ENCODE assay signal across 19 cellular contexts in genomic region chr9:94250456-94250855, GRCh38.
DNase-seq lines count a peak whose midpoint lies in the region; ATAC-seq lines count a peak whose summit lies in the region.
"Had no signal": no experiment of that assay in that cellular context is flagged by ENCODE, and none has a peak within 500 bp of the region (broad histone marks: within the 10 kb centered on the region; RNA-seq: fewer than 3 reads in every experiment).

No MANE protein-coding gene starts in this region.

- no peaks in the 10 kb centered on the region for H3K9me3 Mint-ChIP-seq in stimulated activated naive CD8-positive, alpha-beta T cell treated with anti-CD3 and anti-CD28 coated beads, Interleukin-15, amount 100 ng/mL, for 72 hours
- H3K9me3 Mint-ChIP-seq in activated naive CD4-positive, alpha-beta T cell treated with anti-CD3 and anti-CD28 coated beads, Interleukin-2, amount 10 ng/mL, durations not matched to agents 7 days and 5 days = no peaks in the 10 kb centered on the region
- H3K9me3 Mint-ChIP-seq in stimulated activated effector memory CD8-positive, alpha-beta T cell treated with anti-CD3 and anti-CD28 coated beads, Interleukin-12 subunit alpha, Interleukin-12 subunit beta, amount 100 ng/mL, for 72 hours = no peaks in the 10 kb centered on the region
- H3K9me3 Mint-ChIP-seq: nephron; stimulated activated naive B cell treated with anti-CD40 and anti-IgM and Interleukin-4, amounts not matched to agents 10 μg/mL and 1 μg/mL and 100 μg/mL, for 72 hours had no signal

- no peak overlapping the region for H3K4me3 Mint-ChIP-seq in stimulated activated naive CD8-positive, alpha-beta T cell treated with anti-CD3 and anti-CD28 coated beads, Interleukin-15, amount 100 ng/mL, for 72 hours
- no peak overlapping the region for H3K4me3 Mint-ChIP-seq in activated naive CD4-positive, alpha-beta T cell treated with anti-CD3 and anti-CD28 coated beads, Interleukin-2, amount 10 ng/mL, durations not matched to agents 7 days and 5 days
- no peak overlapping the region for H3K4me3 Mint-ChIP-seq in stimulated activated effector memory CD8-positive, alpha-beta T cell treated with anti-CD3 and anti-CD28 coated beads, Interleukin-12 subunit alpha, Interleukin-12 subunit beta, amount 100 ng/mL, for 72 hours
- H3K4me3 Mint-ChIP-seq: B cell; nephron; stimulated activated naive B cell treated with anti-CD40 and anti-IgM and Interleukin-4, amounts not matched to agents 10 μg/mL and 1 μg/mL and 100 μg/mL, for 72 hours had no signal

- CTCF ChIA-PET in activated naive CD4-positive, alpha-beta T cell treated with anti-CD3 and anti-CD28 coated beads, Interleukin-2, amount 10 ng/mL, durations not matched to agents 7 days and 5 days (lab: Charles Lee) = no interaction called here

- peaks cover 11% of the 10 kb centered on the region for H3K27me3 Mint-ChIP-seq in stimulated activated naive CD8-positive, alpha-beta T cell treated with anti-CD3 and anti-CD28 coated beads, Interleukin-15, amount 100 ng/mL, for 72 hours
- peaks cover 4% of the 10 kb centered on the region for H3K27me3 Mint-ChIP-seq in activated naive CD4-positive, alpha-beta T cell treated with anti-CD3 and anti-CD28 coated beads, Interleukin-2, amount 10 ng/mL, durations not matched to agents 7 days and 5 days

- H3K4me1 Mint-ChIP-seq in stimulated activated naive CD8-positive, alpha-beta T cell treated with anti-CD3 and anti-CD28 coated beads, Interleukin-15, amount 100 ng/mL, for 72 hours = peaks cover 18% of the 10 kb centered on the region
- H3K4me1 Mint-ChIP-seq in activated naive CD4-positive, alpha-beta T cell treated with anti-CD3 and anti-CD28 coated beads, Interleukin-2, amount 10 ng/mL, durations not matched to agents 7 days and 5 days = peaks cover 14% of the 10 kb centered on the region
- H3K4me1 Mint-ChIP-seq in stimulated activated effector memory CD8-positive, alpha-beta T cell treated with anti-CD3 and anti-CD28 coated beads, Interleukin-12 subunit alpha, Interleukin-12 subunit beta, amount 100 ng/mL, for 72 hours = peaks cover 12% of the 10 kb centered on the region
- H3K4me1 Mint-ChIP-seq: B cell; nephron; stimulated activated naive B cell treated with anti-CD40 and anti-IgM and Interleukin-4, amounts not matched to agents 10 μg/mL and 1 μg/mL and 100 μg/mL, for 72 hours had no signal

- no peak for DNase-seq in stimulated activated naive CD8-positive, alpha-beta T cell treated with anti-CD3 and anti-CD28 coated beads, Interleukin-15, amount 100 ng/mL, for 72 hours
- DNase-seq in stimulated activated naive CD8-positive, alpha-beta T cell treated with anti-CD3 and anti-CD28 coated beads, Interleukin-15, Interleukin-2, amounts not matched to agents 100 U/mL and 50 U/mL, for 24 hours = no peak
- DNase-seq in NCI-H2227 treated with DMSO at 0.1 percent for 48 hours (lab: John Stamatoyannopoulos, UW) (peak; percentile 1), NCI-H1930 (lab: John Stamatoyannopoulos, UW) (no peak), kidney glomerular epithelial cell (lab: John Stamatoyannopoulos, UW) (no peak)
- peak; percentile 43 for DNase-seq in activated naive CD4-positive, alpha-beta T cell treated with anti-CD3 and anti-CD28 coated beads, Interleukin-2, amount 10 ng/mL, durations not matched to agents 7 days and 5 days
- DNase-seq in stimulated activated effector memory CD8-positive, alpha-beta T cell treated with anti-CD3 and anti-CD28 coated beads, Interleukin-12 subunit alpha, Interleukin-12 subunit beta, amount 100 ng/mL, for 72 hours (ENCODE audit: low spot score in 2 of 2) = no peak
- DNase-seq in stimulated activated CD4-positive, alpha-beta T cell treated with anti-CD3 and anti-CD28 coated beads, Interleukin-15, amount 100 ng/mL, for 24 hours = no peak
- DNase-seq: body of pancreas; DMS 273 treated with DMSO at 0.1 percent for 48 hours; NCI-H1092; NCI-H345; SHP77 treated with DMSO at 0.1 percent for 48 hours; spleen; stimulated activated naive B cell treated with anti-CD40 and anti-IgM and Interleukin-4, amounts not matched to agents 10 μg/mL and 1 μg/mL and 100 μg/mL, for 72 hours; upper lobe of left lung had no signal

- H3K36me3 Mint-ChIP-seq in activated naive CD4-positive, alpha-beta T cell treated with anti-CD3 and anti-CD28 coated beads, Interleukin-2, amount 10 ng/mL, durations not matched to agents 7 days and 5 days = no peaks in the 10 kb centered on the region
- H3K36me3 Mint-ChIP-seq in stimulated activated effector memory CD8-positive, alpha-beta T cell treated with anti-CD3 and anti-CD28 coated beads, Interleukin-12 subunit alpha, Interleukin-12 subunit beta, amount 100 ng/mL, for 72 hours = no peaks in the 10 kb centered on the region
- H3K36me3 Mint-ChIP-seq: stimulated activated naive B cell treated with anti-CD40 and anti-IgM and Interleukin-4, amounts not matched to agents 10 μg/mL and 1 μg/mL and 100 μg/mL, for 72 hours had no signal

- peak; percentile 59 for ATAC-seq in stimulated activated naive CD8-positive, alpha-beta T cell treated with anti-CD3 and anti-CD28 coated beads, Interleukin-15, amount 100 ng/mL, for 72 hours
- no peak for ATAC-seq in stimulated activated naive CD8-positive, alpha-beta T cell treated with anti-CD3 and anti-CD28 coated beads, Interleukin-15, Interleukin-2, amounts not matched to agents 100 U/mL and 50 U/mL, for 24 hours
- peak; percentile 34 for ATAC-seq in stimulated activated effector memory CD8-positive, alpha-beta T cell treated with anti-CD3 and anti-CD28 coated beads, Interleukin-12 subunit alpha, Interleukin-12 subunit beta, amount 100 ng/mL, for 72 hours
- ATAC-seq: body of pancreas; K562; stimulated activated naive B cell treated with anti-CD40 and anti-IgM and Interleukin-4, amounts not matched to agents 10 μg/mL and 1 μg/mL and 100 μg/mL, for 72 hours had no signal

- peak overlapping the region in 1 of 2 donors; percentile 75 for H3K27ac Mint-ChIP-seq in stimulated activated naive CD8-positive, alpha-beta T cell treated with anti-CD3 and anti-CD28 coated beads, Interleukin-15, amount 100 ng/mL, for 72 hours
- peak overlapping the region; percentile 3 for H3K27ac Mint-ChIP-seq in activated naive CD4-positive, alpha-beta T cell treated with anti-CD3 and anti-CD28 coated beads, Interleukin-2, amount 10 ng/mL, durations not matched to agents 7 days and 5 days
- H3K27ac Mint-ChIP-seq in stimulated activated effector memory CD8-positive, alpha-beta T cell treated with anti-CD3 and anti-CD28 coated beads, Interleukin-12 subunit alpha, Interleukin-12 subunit beta, amount 100 ng/mL, for 72 hours = peak overlapping the region; percentile 62
- H3K27ac Mint-ChIP-seq: B cell; nephron; stimulated activated naive B cell treated with anti-CD40 and anti-IgM and Interleukin-4, amounts not matched to agents 10 μg/mL and 1 μg/mL and 100 μg/mL, for 72 hours had no signal

Comparison
In these comparisons a context has a peak if more than half of its experiments do, and no peak if none do; other contexts are left out.
1. DNase-seq: peak in NCI-H2227 treated with DMSO at 0.1 percent for 48 hours (single experiment) and activated naive CD4-positive, alpha-beta T cell treated with anti-CD3 and anti-CD28 coated beads, Interleukin-2, amount 10 ng/mL, durations not matched to agents 7 days and 5 days (single experiment); none in stimulated activated naive CD8-positive, alpha-beta T cell treated with anti-CD3 and anti-CD28 coated beads, Interleukin-15, amount 100 ng/mL, for 72 hours (0 of 2), stimulated activated naive CD8-positive, alpha-beta T cell treated with anti-CD3 and anti-CD28 coated beads, Interleukin-15, Interleukin-2, amounts not matched to agents 100 U/mL and 50 U/mL, for 24 hours (single experiment), stimulated activated effector memory CD8-positive, alpha-beta T cell treated with anti-CD3 and anti-CD28 coated beads, Interleukin-12 subunit alpha, Interleukin-12 subunit beta, amount 100 ng/mL, for 72 hours (0 of 2), NCI-H1930 (0 of 2), kidney glomerular epithelial cell (single experiment) and stimulated activated CD4-positive, alpha-beta T cell treated with anti-CD3 and anti-CD28 coated beads, Interleukin-15, amount 100 ng/mL, for 24 hours (single experiment).